ENCODE assay signal across 23 cellular contexts in genomic region chr9:27582794-27583193, GRCh38. TPM values are rescaled to one million over a fixed set of nuclear protein-coding genes. Genes with fewer than 3 reads are reported as not detected.
DNase-seq lines count a peak whose midpoint lies in the region; ATAC-seq, FAIRE-seq and TF ChIP-seq lines count a peak whose summit lies in the region.
"Had no signal": no experiment of that assay in that cellular context is flagged by ENCODE, and none has a peak within 500 bp of the region (broad histone marks: within the 10 kb centered on the region; RNA-seq: fewer than 3 reads in every experiment).

No MANE protein-coding gene starts in this region.

- no peaks in the 10 kb centered on the region for H3K79me2 ChIP-seq in HepG2 (ENCODE audit: insufficient read depth, low read length)

- H3K4me3 Mint-ChIP-seq in activated CD4-positive, alpha-beta T cell treated with anti-CD3 and anti-CD28 coated beads for 36 hours = no peak overlapping the region
- no peak overlapping the region for H3K4me3 Mint-ChIP-seq in dendritic cell treated with granulocyte-macrophage colony-stimulating factor and Interleukin-4, amounts not matched to agents 40 ng/mL and 50 ng/mL, for 4 days
- H3K4me3 Mint-ChIP-seq: CD4-positive, alpha-beta memory T cell had no signal

- H3K27ac Mint-ChIP-seq in activated CD4-positive, alpha-beta T cell treated with anti-CD3 and anti-CD28 coated beads for 36 hours = no peak overlapping the region
- peak overlapping the region; percentile 84 for H3K27ac Mint-ChIP-seq in dendritic cell treated with granulocyte-macrophage colony-stimulating factor and Interleukin-4, amounts not matched to agents 40 ng/mL and 50 ng/mL, for 4 days
- H3K27ac Mint-ChIP-seq: CD4-positive, alpha-beta memory T cell had no signal

- CTCF ChIA-PET in activated CD4-positive, alpha-beta T cell treated with anti-CD3 and anti-CD28 coated beads for 36 hours (lab: Charles Lee) = no interaction called here
- CTCF ChIA-PET in HepG2 (lab: Yijun Ruan, JAX; ENCODE audit: low intra/inter-chr PET ratio, low total read pairs) = no interaction called here

- peaks cover 8% of the 10 kb centered on the region for H3K9me3 Mint-ChIP-seq in activated CD4-positive, alpha-beta T cell treated with anti-CD3 and anti-CD28 coated beads for 36 hours (ENCODE audit: low read depth)
- peaks cover 13% of the 10 kb centered on the region for H3K9me3 Mint-ChIP-seq in dendritic cell treated with granulocyte-macrophage colony-stimulating factor and Interleukin-4, amounts not matched to agents 40 ng/mL and 50 ng/mL, for 4 days

- DNase-seq in activated CD4-positive, alpha-beta T cell treated with anti-CD3 and anti-CD28 coated beads for 36 hours = no peak
- no peak for DNase-seq in activated CD4-positive, alpha-beta T cell treated with anti-CD3 and anti-CD28 coated beads, Interleukin-2, amount 50 U/mL, for 4 hours
- DNase-seq in HepG2 (ENCODE audit: low spot score) = no peak
- DNase-seq in right lobe of liver = no peak
- DNase-seq in vagina (ENCODE audit: extremely low spot score in 2 of 2) = no peak
- DNase-seq: 8988T; C1 segment of cervical spinal cord; Calu3; CD4-positive, alpha-beta memory T cell; COR-L47; DMS79; EL; GDM1; GM23248; H7; HCEC 1CT had no signal

- no TSS peak for BruUV-seq in HepG2 (replicated peaks; lab: Mats Ljungman, UMichigan)

- 6% methylated on average over 2 of the region's 2 CpGs for WGBS in HepG2 (ENCODE audit: low lambda C conversion rate)
- 83% methylated on average over 2 of the region's 2 CpGs for WGBS in right lobe of liver (ENCODE audit: insufficient coverage, low coverage, low lambda C conversion rate, missing lambda C conversion rate)

- no peaks in the 10 kb centered on the region for H4K20me1 ChIP-seq in HepG2 (ENCODE audit: insufficient read depth, low read length)

- no peak overlapping the region for H3K4me2 ChIP-seq in HepG2 (ENCODE audit: low read depth, low read length)

- no peak overlapping the region for H3K9ac ChIP-seq in HepG2 (ENCODE audit: insufficient read depth, low read depth, low read length)
- H3K9ac ChIP-seq: GM23248 had no signal

- TF ChIP-seq CTCF in HepG2 (CRISPR knock-in tag; IDR thresholded peaks at IDR 0.05) = no peak
- TF ChIP-seq CTCF in right lobe of liver (IDR thresholded peaks at IDR 0.05) = no peak
- no peak for TF ChIP-seq CTCF in vagina (IDR thresholded peaks at IDR 0.05)

- H3K27me3 ChIP-seq in HepG2 (ENCODE audit: control insufficient read depth in 1 of 2, insufficient read depth in 2 of 2, low read length in 2 of 2) (no peaks in the 10 kb centered on the region), right lobe of liver (no peaks in the 10 kb centered on the region), vagina (no peaks in the 10 kb centered on the region)

- H3K4me1 ChIP-seq in HepG2 (ENCODE audit: insufficient read depth, low read length) (no peaks in the 10 kb centered on the region), right lobe of liver (no peaks in the 10 kb centered on the region), vagina (no peaks in the 10 kb centered on the region)

- H3K4me3 ChIP-seq in HepG2 (replicated peaks in 1 of 3; ENCODE audit: insufficient read depth in 1 of 3, low read depth in 2 of 3, low read length in 3 of 3) (no peak overlapping the region), right lobe of liver (no peak overlapping the region), vagina (no peak overlapping the region)
- H3K4me3 ChIP-seq: GM12878, GM23248 had no signal

- peak; percentile 26 for ATAC-seq in activated CD4-positive, alpha-beta T cell treated with anti-CD3 and anti-CD28 coated beads for 36 hours
- ATAC-seq in HepG2 = no peak
- no peak for ATAC-seq in right lobe of liver
- no peak for ATAC-seq in HG03469 (IDR thresholded peaks at IDR 0.05; ENCODE audit: unreplicated experiment)
- ATAC-seq: GM12878 had no signal

- TF ChIP-seq RAD21 in HepG2 (CRISPR knock-in tag; IDR thresholded peaks at IDR 0.05) = no peak

- H3K4me1 Mint-ChIP-seq in activated CD4-positive, alpha-beta T cell treated with anti-CD3 and anti-CD28 coated beads for 36 hours = no peaks in the 10 kb centered on the region
- H3K4me1 Mint-ChIP-seq in dendritic cell treated with granulocyte-macrophage colony-stimulating factor and Interleukin-4, amounts not matched to agents 40 ng/mL and 50 ng/mL, for 4 days (ENCODE audit: low read depth) = peaks cover 37% of the 10 kb centered on the region
- H3K4me1 Mint-ChIP-seq: CD4-positive, alpha-beta memory T cell had no signal

- H3K9me3 ChIP-seq in HepG2 (ENCODE audit: low read length) (no peaks in the 10 kb centered on the region), right lobe of liver (no peaks in the 10 kb centered on the region), vagina (no peaks in the 10 kb centered on the region)

- H3K27ac ChIP-seq in HepG2 (ENCODE audit: extremely low read length, insufficient read depth, low read length) (no peak overlapping the region), right lobe of liver (no peak overlapping the region), vagina (no peak overlapping the region)
- H3K27ac ChIP-seq: GM23248 had no signal

- POLR2A ChIA-PET in activated CD4-positive, alpha-beta T cell treated with anti-CD3 and anti-CD28 coated beads for 36 hours (lab: Charles Lee) = interaction anchor here (1.1 kb wide), 1 partner anchor 12 kb away, joined by 4 read pairs; no protein-coding TSS in a partner anchor
- POLR2A ChIA-PET in HepG2 (lab: Yijun Ruan, JAX) = no interaction called here

- no peak for TF ChIP-seq POLR2A in HepG2 (IDR thresholded peaks at IDR 0.05; ENCODE audit: insufficient read depth in 1 of 2, low read depth in 2 of 2, low read length in 2 of 2)
- TF ChIP-seq POLR2A in right lobe of liver (IDR thresholded peaks at IDR 0.05) = no peak
- no peak for TF ChIP-seq POLR2A in vagina (IDR thresholded peaks at IDR 0.05)

- intact Hi-C loops in activated CD4-positive, alpha-beta T cell treated with anti-CD3 and anti-CD28 coated beads for 36 hours (cut with DNase I, micrococcal nuclease) = loop anchor here in 1 of 2 experiments (10.0 kb wide), 1 partner anchor 192 kb away; no protein-coding TSS in a partner anchor
- intact Hi-C loops in HepG2 (cut with micrococcal nuclease; ENCODE audit: unreplicated experiment) = no loop called here
- intact Hi-C loops in right lobe of liver (cut with DNase I) = no loop called here
- intact Hi-C loops in dendritic cell treated with granulocyte-macrophage colony-stimulating factor and Interleukin-4, amounts not matched to agents 40 ng/mL and 50 ng/mL, for 4 days (cut with micrococcal nuclease) = no loop called here
- intact Hi-C loops in vagina (cut with DNase I) = no loop called here

- no peak for TF ChIP-seq EP300 in HepG2 (IDR thresholded peaks at IDR 0.05; ENCODE audit: low read depth in 2 of 2, low read length in 2 of 2)
- TF ChIP-seq EP300 in HepG2 (CRISPR knock-in tag; IDR thresholded peaks at IDR 0.05; ENCODE audit: borderline replicate concordance) = no peak

- in situ Hi-C loops in HepG2 (cut with HindIII; ENCODE audit: extremely low pct_ligation_motif_present, low pct_unique_long_range_greater_than_20kb) = no loop called here

- H3K36me3 ChIP-seq in HepG2 (replicated peaks in 1 of 2; ENCODE audit: control insufficient read depth in 1 of 2, insufficient read depth in 2 of 2, low read length in 2 of 2) (no peaks in the 10 kb centered on the region), right lobe of liver (no peaks in the 10 kb centered on the region), vagina (no peaks in the 10 kb centered on the region)

- H3K36me3 Mint-ChIP-seq in activated CD4-positive, alpha-beta T cell treated with anti-CD3 and anti-CD28 coated beads for 36 hours (ENCODE audit: low read depth) = peaks cover 2% of the 10 kb centered on the region
- H3K36me3 Mint-ChIP-seq in dendritic cell treated with granulocyte-macrophage colony-stimulating factor and Interleukin-4, amounts not matched to agents 40 ng/mL and 50 ng/mL, for 4 days (ENCODE audit: low read depth) = peaks cover 11% of the 10 kb centered on the region

- FAIRE-seq in HepG2 (lab: Jason Lieb, UNC) = no peak
- FAIRE-seq: GM12878, GM19239, H1 had no signal

- no peak overlapping the region for H2AFZ ChIP-seq in HepG2 (ENCODE audit: low read length)
- H2AFZ ChIP-seq: GM23248 had no signal

- H3K27me3 Mint-ChIP-seq in activated CD4-positive, alpha-beta T cell treated with anti-CD3 and anti-CD28 coated beads for 36 hours = peaks cover 15% of the 10 kb centered on the region
- no peaks in the 10 kb centered on the region for H3K27me3 Mint-ChIP-seq in dendritic cell treated with granulocyte-macrophage colony-stimulating factor and Interleukin-4, amounts not matched to agents 40 ng/mL and 50 ng/mL, for 4 days

RNA-seq across cellular contexts. Expression of gene C9orf72, which starts 9.5 kb away (rescaled TPM):
- total RNA-seq in activated CD4-positive, alpha-beta T cell treated with anti-CD3 and anti-CD28 coated beads for 36 hours = 10 to 100 TPM; 10.2 TPM
- 3.1 and 4.5 TPM in 2 replicates for total RNA-seq in HepG2 (2016; rRNA removed; fragmentation: Illumina TruSeq; extraction: Trizol)
- total RNA-seq in HepG2 (2016; cell fraction: cytosol; rRNA removed; fragmentation: Illumina TruSeq; extraction: Trizol; ENCODE audit: low read depth) = 0.81 and 0.88 TPM in 2 replicates
- 3.4 and 4.6 TPM in 2 replicates for total RNA-seq in HepG2 (2016; cell fraction: insoluble cytoplasmic fraction; rRNA removed; fragmentation: Illumina TruSeq; extraction: Trizol)
- 1.3 and 1.7 TPM in 2 replicates for total RNA-seq in HepG2 (2016; cell fraction: membrane; rRNA removed; fragmentation: Illumina TruSeq; extraction: Trizol)
- 8.0 and 9.1 TPM in 2 replicates for total RNA-seq in HepG2 (2016; cell fraction: nucleus; rRNA removed; fragmentation: Illumina TruSeq; extraction: Trizol)
- polyA plus RNA-seq in HepG2 (2011; rRNA removed) = 5.2 and 5.9 TPM in 2 replicates
- polyA plus RNA-seq in HepG2 (2011; cell fraction: cytosol; rRNA removed) = 0.94 and 2.1 TPM in 2 replicates
- polyA plus RNA-seq in HepG2 (2011; cell fraction: nucleus; rRNA removed) = 7.7 and 10.3 TPM in 2 replicates
- 6.4 and 10.0 TPM in 2 replicates for polyA plus RNA-seq in HepG2 (2012)
- polyA plus RNA-seq in HepG2 (2016; cell fraction: cytosol; fragmentation: Illumina TruSeq; extraction: Trizol; ENCODE audit: low read depth) = 0.33 and 0.44 TPM in 2 replicates
- polyA plus RNA-seq in HepG2 (2016; cell fraction: insoluble cytoplasmic fraction; fragmentation: Illumina TruSeq; extraction: Trizol; ENCODE audit: low read depth) = 2.7 and 2.9 TPM in 2 replicates
- polyA plus RNA-seq in HepG2 (2016; cell fraction: membrane; fragmentation: Illumina TruSeq; extraction: Trizol; ENCODE audit: low read depth) = 0.84 and 1.1 TPM in 2 replicates
- 7.7 and 8.0 TPM in 2 replicates for polyA plus RNA-seq in HepG2 (2016; cell fraction: nucleus; fragmentation: Illumina TruSeq; extraction: Trizol; ENCODE audit: insufficient read depth, low read depth)
- polyA minus RNA-seq in HepG2 (2011; rRNA and poly(A)+ RNA removed; ENCODE audit: low replicate concordance) = 4.3 and 5.2 TPM in 2 replicates
- 2.4 and 3.7 TPM in 2 replicates for polyA minus RNA-seq in HepG2 (2011; cell fraction: cytosol; rRNA and poly(A)+ RNA removed)
- 34.9 and 41.5 TPM in 2 replicates for polyA minus RNA-seq in HepG2 (2011; cell fraction: nucleus; rRNA and poly(A)+ RNA removed)
- total RNA-seq in right lobe of liver = 1 to 10 TPM; 4.9 to 7.7 (median 6.8) TPM
- total RNA-seq in vagina = 18.7 TPM

RNA-seq across cellular contexts. Expression of gene MOB3B, which starts 53.2 kb away (rescaled TPM):
- under 1 TPM; 0.80 to 0.88 TPM for total RNA-seq in activated CD4-positive, alpha-beta T cell treated with anti-CD3 and anti-CD28 coated beads for 36 hours
- total RNA-seq in HepG2 (2016; rRNA removed; fragmentation: Illumina TruSeq; extraction: Trizol) = 0.03 and 0.09 TPM in 2 replicates
- total RNA-seq in HepG2 (2016; cell fraction: cytosol; rRNA removed; fragmentation: Illumina TruSeq; extraction: Trizol; ENCODE audit: low read depth) = not detected in 2 replicates
- 0.06 TPM in 2 replicates for total RNA-seq in HepG2 (2016; cell fraction: insoluble cytoplasmic fraction; rRNA removed; fragmentation: Illumina TruSeq; extraction: Trizol)
- total RNA-seq in HepG2 (2016; cell fraction: membrane; rRNA removed; fragmentation: Illumina TruSeq; extraction: Trizol) = 0.03 and 0.09 TPM in 2 replicates
- total RNA-seq in HepG2 (2016; cell fraction: nucleus; rRNA removed; fragmentation: Illumina TruSeq; extraction: Trizol) = not detected in 2 replicates
- 0.03 TPM in 2 replicates for polyA plus RNA-seq in HepG2 (2011; rRNA removed)
- polyA plus RNA-seq in HepG2 (2011; cell fraction: cytosol; rRNA removed) = 0.01 and 0.03 TPM in 2 replicates
- 0.03 and 0.07 TPM in 2 replicates for polyA plus RNA-seq in HepG2 (2011; cell fraction: nucleus; rRNA removed)
- 0.04 and 0.09 TPM in 2 replicates for polyA plus RNA-seq in HepG2 (2012)
- polyA plus RNA-seq in HepG2 (2016; cell fraction: cytosol; fragmentation: Illumina TruSeq; extraction: Trizol; ENCODE audit: low read depth) = not detected in 2 replicates
- 0.07 and 0.10 TPM in 2 replicates for polyA plus RNA-seq in HepG2 (2016; cell fraction: insoluble cytoplasmic fraction; fragmentation: Illumina TruSeq; extraction: Trizol; ENCODE audit: low read depth)
- polyA plus RNA-seq in HepG2 (2016; cell fraction: membrane; fragmentation: Illumina TruSeq; extraction: Trizol; ENCODE audit: low read depth) = 0.03 TPM in 1 of 2 replicates, not detected in the other
- polyA plus RNA-seq in HepG2 (2016; cell fraction: nucleus; fragmentation: Illumina TruSeq; extraction: Trizol; ENCODE audit: insufficient read depth, low read depth) = 0.11 TPM in 1 of 2 replicates, not detected in the other
- 0.02 and 15.4 TPM in 2 replicates for polyA minus RNA-seq in HepG2 (2011; rRNA and poly(A)+ RNA removed; ENCODE audit: low replicate concordance)
- polyA minus RNA-seq in HepG2 (2011; cell fraction: cytosol; rRNA and poly(A)+ RNA removed) = not detected in 2 replicates
- polyA minus RNA-seq in HepG2 (2011; cell fraction: nucleus; rRNA and poly(A)+ RNA removed) = 0.12 TPM in 1 of 2 replicates, not detected in the other
- total RNA-seq in right lobe of liver = 1 to 10 TPM; 1.0 to 2.4 (median 1.7) TPM
- 11.0 TPM for total RNA-seq in vagina
- total RNA-seq: GM23248 had no signal

RNA-seq across cellular contexts. Expression of gene IFNK, which starts 58.7 kb away (rescaled TPM):
- total RNA-seq in activated CD4-positive, alpha-beta T cell treated with anti-CD3 and anti-CD28 coated beads for 36 hours = not detected
- not detected in 2 replicates for total RNA-seq in HepG2 (2016; rRNA removed; fragmentation: Illumina TruSeq; extraction: Trizol)
- total RNA-seq in HepG2 (2016; cell fraction: cytosol; rRNA removed; fragmentation: Illumina TruSeq; extraction: Trizol; ENCODE audit: low read depth) = not detected in 2 replicates
- not detected in 2 replicates for total RNA-seq in HepG2 (2016; cell fraction: insoluble cytoplasmic fraction; rRNA removed; fragmentation: Illumina TruSeq; extraction: Trizol)
- not detected in 2 replicates for total RNA-seq in HepG2 (2016; cell fraction: membrane; rRNA removed; fragmentation: Illumina TruSeq; extraction: Trizol)
- not detected in 2 replicates for total RNA-seq in HepG2 (2016; cell fraction: nucleus; rRNA removed; fragmentation: Illumina TruSeq; extraction: Trizol)
- not detected in 2 replicates for polyA plus RNA-seq in HepG2 (2011; rRNA removed)
- not detected in 2 replicates for polyA plus RNA-seq in HepG2 (2011; cell fraction: cytosol; rRNA removed)
- polyA plus RNA-seq in HepG2 (2011; cell fraction: nucleus; rRNA removed) = not detected in 2 replicates
- polyA plus RNA-seq in HepG2 (2012) = not detected in 2 replicates
- polyA plus RNA-seq in HepG2 (2016; cell fraction: cytosol; fragmentation: Illumina TruSeq; extraction: Trizol; ENCODE audit: low read depth) = not detected in 2 replicates
- polyA plus RNA-seq in HepG2 (2016; cell fraction: insoluble cytoplasmic fraction; fragmentation: Illumina TruSeq; extraction: Trizol; ENCODE audit: low read depth) = not detected in 2 replicates
- not detected in 2 replicates for polyA plus RNA-seq in HepG2 (2016; cell fraction: membrane; fragmentation: Illumina TruSeq; extraction: Trizol; ENCODE audit: low read depth)
- polyA plus RNA-seq in HepG2 (2016; cell fraction: nucleus; fragmentation: Illumina TruSeq; extraction: Trizol; ENCODE audit: insufficient read depth, low read depth) = not detected in 2 replicates
- polyA minus RNA-seq in HepG2 (2011; rRNA and poly(A)+ RNA removed; ENCODE audit: low replicate concordance) = not detected in 2 replicates
- not detected in 2 replicates for polyA minus RNA-seq in HepG2 (2011; cell fraction: cytosol; rRNA and poly(A)+ RNA removed)
- not detected in 2 replicates for polyA minus RNA-seq in HepG2 (2011; cell fraction: nucleus; rRNA and poly(A)+ RNA removed)
- not detected for total RNA-seq in right lobe of liver
- not detected for total RNA-seq in vagina
- total RNA-seq: A673; Calu3; CD4-positive, alpha-beta memory T cell; GM12878; GM23248; H1; H7 had no signal
- polyA plus RNA-seq: BJ; CD4-positive, alpha-beta memory T cell; GM23248; H1 had no signal
